2 cellular contexts compared by ENCODE assay signal in the genomic region with DNA sequence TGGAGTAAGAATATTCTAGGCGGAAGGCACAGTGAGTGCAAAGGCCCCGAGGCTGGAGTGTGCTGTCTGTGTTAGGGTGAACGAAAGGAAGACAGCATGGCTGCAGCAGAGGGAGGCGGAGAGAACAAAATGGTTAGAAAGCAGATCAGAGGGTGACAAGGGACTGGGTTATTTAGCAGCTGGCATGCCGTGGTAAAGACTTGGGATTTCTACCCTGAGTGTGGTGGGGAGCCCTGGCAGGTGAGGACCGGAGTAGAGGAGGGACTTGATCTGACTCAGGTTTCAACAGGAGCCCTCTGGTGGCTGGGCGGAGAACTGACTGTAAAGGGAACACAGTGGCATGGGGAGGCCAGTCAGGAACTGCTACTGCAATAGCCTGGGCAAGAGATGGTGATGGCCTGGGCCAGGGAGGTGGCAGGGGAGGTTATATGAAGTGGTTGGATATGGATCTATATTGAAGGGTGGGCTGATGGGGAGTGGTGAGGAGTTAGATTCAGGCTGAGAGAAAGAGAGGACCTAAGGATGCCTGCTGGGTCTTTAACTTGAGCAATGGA.
TF ChIP-seq lines count a peak whose summit lies in the region.

No MANE protein-coding gene starts in this region.

TF ChIP-seq in HEK293, 187 proteins besides CTCF, POLR2A, EP300 and RAD21 (continues in another document):
- no peak for TF ChIP-seq ZNF610 (tag by site-specific recombination; IDR thresholded peaks at IDR 0.05; ENCODE audit: borderline replicate concordance)
- no peak for TF ChIP-seq ZSCAN23 (tag by site-specific recombination; IDR thresholded peaks at IDR 0.05)
- no peak for TF ChIP-seq ZFHX2 (tag by site-specific recombination; conservative IDR thresholded peaks at IDR 0.05)
- TF ChIP-seq ZBTB48 (tag by site-specific recombination; IDR thresholded peaks at IDR 0.05): no peak
- TF ChIP-seq ZNF341 (tag by site-specific recombination; IDR thresholded peaks at IDR 0.05; ENCODE audit: low read depth): peak; percentile 61
- TF ChIP-seq ZNF184 (tag by site-specific recombination; IDR thresholded peaks at IDR 0.05): no peak
- TF ChIP-seq ZNF140 (tag by site-specific recombination; IDR thresholded peaks at IDR 0.05): no peak
- no peak for TF ChIP-seq ZNF621 (tag by site-specific recombination; IDR thresholded peaks at IDR 0.05)
- TF ChIP-seq ZNF239 (tag by site-specific recombination; IDR thresholded peaks at IDR 0.05): no peak
- no peak for TF ChIP-seq ZBTB10 (tag by site-specific recombination; IDR thresholded peaks at IDR 0.05)
- TF ChIP-seq ZNF274 (IDR thresholded peaks at IDR 0.05; ENCODE audit: low read length): no peak
- no peak for TF ChIP-seq ZNF274 (tag by site-specific recombination; IDR thresholded peaks at IDR 0.05; ENCODE audit: borderline replicate concordance)
- TF ChIP-seq ZBTB11 (tag by site-specific recombination; conservative IDR thresholded peaks at IDR 0.05; ENCODE audit: low read depth): no peak
- no peak for TF ChIP-seq BCL6B (tag by site-specific recombination; IDR thresholded peaks at IDR 0.05)
- no peak for TF ChIP-seq ZNF280C (tag by site-specific recombination; IDR thresholded peaks at IDR 0.05)
- TF ChIP-seq, protein P1, sequence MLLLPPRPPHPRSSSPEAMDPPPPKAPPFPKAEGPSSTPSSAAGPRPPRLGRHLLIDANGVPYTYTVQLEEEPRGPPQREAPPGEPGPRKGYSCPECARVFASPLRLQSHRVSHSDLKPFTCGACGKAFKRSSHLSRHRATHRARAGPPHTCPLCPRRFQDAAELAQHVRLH (tag by site-specific recombination; IDR thresholded peaks at IDR 0.05): peak; percentile 76; the same call in 1 of the 2 replicates
- no peak for TF ChIP-seq KLF16 (tag by site-specific recombination; IDR thresholded peaks at IDR 0.05)
- no peak for TF ChIP-seq ZNF202 (tag by site-specific recombination; IDR thresholded peaks at IDR 0.05; ENCODE audit: borderline replicate concordance)

TF ChIP-seq in GM12878, 131 proteins besides CTCF, POLR2A, EP300 and RAD21:
- TF ChIP-seq SMARCA5 (IDR thresholded peaks at IDR 0.05) (0 out of 2 replicates have a peak, but pooled peaks have one; percentile 48), ZSCAN29 (IDR thresholded peaks at IDR 0.05) (no peak), PML (IDR thresholded peaks at IDR 0.05; ENCODE audit: low read length) (no peak), CHD2 (IDR thresholded peaks at IDR 0.05; ENCODE audit: borderline replicate concordance, low read depth, low read length) (no peak), E2F8 (IDR thresholded peaks at IDR 0.05; ENCODE audit: low read depth, partially characterized antibody) (no peak), NBN (IDR thresholded peaks at IDR 0.05) (peak; percentile 43; the same call in 1 of the 2 replicates), SPI1 (IDR thresholded peaks at IDR 0.05; ENCODE audit: borderline replicate concordance, insufficient read depth, low read depth, low read length) (no peak; the same call in 1 of the 2 replicates), SMC3 (IDR thresholded peaks at IDR 0.05; ENCODE audit: borderline replicate concordance, low read length) (peak; percentile 83), NFIC (IDR thresholded peaks at IDR 0.05; ENCODE audit: low read depth, low read length) (no peak), CREM (IDR thresholded peaks at IDR 0.05; ENCODE audit: low read depth) (no peak), MEF2B (IDR thresholded peaks at IDR 0.05; ENCODE audit: partially characterized antibody, poor library complexity, severe bottlenecking) (no peak), ASH2L (IDR thresholded peaks at IDR 0.05; ENCODE audit: borderline replicate concordance, low read depth) (no peak), HDGF (IDR thresholded peaks at IDR 0.05) (peak; percentile 36; the same call in 1 of the 2 replicates), LARP7 (IDR thresholded peaks at IDR 0.05) (no peak; the same call in 1 of the 2 replicates), MLLT1 (IDR thresholded peaks at IDR 0.05) (no peak), ZNF207 (IDR thresholded peaks at IDR 0.05; ENCODE audit: borderline replicate concordance) (no peak), YY1 (IDR thresholded peaks at IDR 0.05; ENCODE audit: low read depth, low read length) (peak; percentile 54; the same call in 1 of the 2 replicates), SREBF1 (IDR thresholded peaks at IDR 0.05; ENCODE audit: low read length) (no peak), BMI1 (IDR thresholded peaks at IDR 0.05; ENCODE audit: borderline replicate concordance) (no peak)
- TF ChIP-seq, protein P2, sequence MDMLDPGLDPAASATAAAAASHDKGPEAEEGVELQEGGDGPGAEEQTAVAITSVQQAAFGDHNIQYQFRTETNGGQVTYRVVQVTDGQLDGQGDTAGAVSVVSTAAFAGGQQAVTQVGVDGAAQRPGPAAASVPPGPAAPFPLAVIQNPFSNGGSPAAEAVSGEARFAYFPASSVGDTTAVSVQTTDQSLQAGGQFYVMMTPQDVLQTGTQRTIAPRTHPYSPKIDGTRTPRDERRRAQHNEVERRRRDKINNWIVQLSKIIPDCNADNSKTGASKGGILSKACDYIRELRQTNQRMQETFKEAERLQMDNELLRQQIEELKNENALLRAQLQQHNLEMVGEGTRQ (IDR thresholded peaks at IDR 0.05; ENCODE audit: borderline replicate concordance, low read depth, low read length): no peak
